ENCODE assay signal across 8 cellular contexts in genomic region chrX:108439961-108440696, GRCh38. TPM values are rescaled to one million over a fixed set of nuclear protein-coding genes. Genes with fewer than 3 reads are reported as not detected.
A peak's percentile ranks its signal among the peaks of the same experiment; 100 is the strongest.
DNase-seq lines count a peak whose midpoint lies in the region; ATAC-seq and TF ChIP-seq lines count a peak whose summit lies in the region.

No MANE protein-coding gene starts in this region.

- peak overlapping the region; percentile 94 for H2AFZ ChIP-seq in KMS-11 (ENCODE audit: low read depth)

- no peak for ATAC-seq in GM19455 (IDR thresholded peaks at IDR 0.05; ENCODE audit: unreplicated experiment)

- H3K4me3 ChIP-seq in KMS-11 (IDR thresholded peaks at IDR 0.05; ENCODE audit: insufficient read depth, low read depth, low read length) (no peak overlapping the region), mesendoderm (ENCODE audit: low read length) (peak overlapping the region; percentile 77)

- H3K36me3 ChIP-seq in KMS-11 (ENCODE audit: insufficient read depth): no peaks in the 10 kb centered on the region
- H3K36me3 ChIP-seq in mesendoderm (ENCODE audit: control insufficient read depth, insufficient read depth, low read length): no peaks in the 10 kb centered on the region

- peak overlapping the region; percentile 49; the same call in 1 of the 2 replicates for H3K9ac ChIP-seq in KMS-11
- H3K9ac ChIP-seq in mesendoderm (ENCODE audit: low read length): peak overlapping the region; percentile 81

- H2BK15ac ChIP-seq in mesendoderm (replicated peaks; ENCODE audit: low read depth): no peak overlapping the region

- no peak overlapping the region for H3K27ac ChIP-seq in KMS-11
- H3K27ac ChIP-seq in mesendoderm (ENCODE audit: low read depth, low read length): peak overlapping the region; percentile 81

- H4K20me1 ChIP-seq in KMS-11 (ENCODE audit: insufficient read depth): no peaks in the 10 kb centered on the region

- peak overlapping the region; percentile 91 for H3K4ac ChIP-seq in mesendoderm (ENCODE audit: low read depth, low read length)

- peak overlapping the region; percentile 90 for H3K18ac ChIP-seq in mesendoderm (ENCODE audit: low read length)

- H2BK5ac ChIP-seq in mesendoderm (ENCODE audit: low read length): no peak overlapping the region

- no peak overlapping the region for H4K5ac ChIP-seq in mesendoderm (ENCODE audit: low read length)

- no CpG with 5 or more reads among the region's 25 CpGs for WGBS in mesendoderm (ENCODE audit: extremely low coverage, insufficient coverage, low lambda C conversion rate)

- H4K8ac ChIP-seq in mesendoderm (ENCODE audit: low read depth, low read length): no peak overlapping the region

- H3K23ac ChIP-seq in mesendoderm (ENCODE audit: low read length): no peak overlapping the region

- H3K56ac ChIP-seq in mesendoderm (ENCODE audit: low read length): peak overlapping the region; percentile 96

- no peak overlapping the region for H2AK5ac ChIP-seq in mesendoderm (ENCODE audit: low read length)

- peaks cover 8% of the 10 kb centered on the region for H3K4me1 ChIP-seq in KMS-11 (ENCODE audit: low read depth, poor library complexity, severe bottlenecking)
- H3K4me1 ChIP-seq in mesendoderm (ENCODE audit: control insufficient read depth, low read depth, low read length): no peaks in the 10 kb centered on the region

- H3K27me3 ChIP-seq in KMS-11 (ENCODE audit: insufficient read depth, low read depth) (no peaks in the 10 kb centered on the region), mesendoderm (ENCODE audit: insufficient read depth, low read length, poor library complexity) (no peaks in the 10 kb centered on the region)

- TF ChIP-seq CTCF in KMS-11 (conservative IDR thresholded peaks at IDR 0.05; ENCODE audit: low read depth, low read length): no peak

- H3K4me2 ChIP-seq in KMS-11 (peak overlapping the region; percentile 54), mesendoderm (ENCODE audit: low read length) (peak overlapping the region; percentile 19)

- no peaks in the 10 kb centered on the region for H3K79me1 ChIP-seq in mesendoderm (ENCODE audit: low read length)

- H3K79me2 ChIP-seq in KMS-11 (ENCODE audit: insufficient read depth, low read depth) (no peaks in the 10 kb centered on the region), mesendoderm (ENCODE audit: control insufficient read depth, insufficient read depth, low read length) (peaks cover 7% of the 10 kb centered on the region)

- peak overlapping the region; percentile 51 for H2BK120ac ChIP-seq in mesendoderm (ENCODE audit: low read depth, low read length)

- DNase-seq in AG08395 (ENCODE audit: low spot score) (peak; percentile 7), dermis blood vessel endothelial cell (peak; percentile 44), mesendoderm (no peak), HuH-7.5 (ENCODE audit: low spot score) (no peak), T1000 (lab: John Stamatoyannopoulos, UW) (no peak), NCI-H226 (no peak)

RNA-seq across cellular contexts. Expression of gene COL4A5, which starts 0.5 kb away (rescaled TPM):
- 48.0 and 54.9 TPM in 2 replicates for total RNA-seq in dermis blood vessel endothelial cell
- polyA plus RNA-seq in mesendoderm (2013, experiment 1 of 2): 7.2 TPM
- polyA plus RNA-seq in mesendoderm (2013, experiment 2 of 2): 7.3 TPM

RNA-seq across cellular contexts. Expression of gene COL4A6, which starts 1.9 kb away (rescaled TPM):
- total RNA-seq in dermis blood vessel endothelial cell: 0.68 and 1.3 TPM in 2 replicates
- 3.4 TPM for polyA plus RNA-seq in mesendoderm (2013, experiment 1 of 2)
- polyA plus RNA-seq in mesendoderm (2013, experiment 2 of 2): 3.0 TPM

Comparison
In these comparisons a context has a peak if more than half of its experiments do, and no peak if none do; other contexts are left out.
1. DNase-seq: peak in AG08395 (single experiment) and dermis blood vessel endothelial cell (single experiment); none in mesendoderm (single experiment), HuH-7.5 (single experiment), T1000 (single experiment) and NCI-H226 (single experiment).